ENCODE assay signal across 21 cellular contexts in genomic region chr10:86545097-86545496, GRCh38. TPM values are rescaled to one million over a fixed set of nuclear protein-coding genes. Genes with fewer than 3 reads are reported as not detected.
DNase-seq lines count a peak whose midpoint lies in the region.
"Had no signal": no experiment of that assay in that cellular context is flagged by ENCODE, and none has a peak within 500 bp of the region (broad histone marks: within the 10 kb centered on the region; RNA-seq: fewer than 3 reads in every experiment).

No MANE protein-coding gene starts in this region.

- DNase-seq in DMS 273 treated with DMSO at 0.1 percent for 48 hours (lab: John Stamatoyannopoulos, UW) (peak; percentile 32), MG63 (peak; percentile 59), NCI-H345 treated with DMSO at 0.1 percent for 48 hours (lab: John Stamatoyannopoulos, UW; ENCODE audit: unreplicated experiment) (peak; percentile 38), cerebellar cortex (ENCODE audit: low spot score) (peak; percentile 24), NCI-H187 (lab: John Stamatoyannopoulos, UW) (no peak)
- no peak for DNase-seq in activated naive CD4-positive, alpha-beta T cell treated with anti-CD3 and anti-CD28 coated beads for 36 hours
- DNase-seq in stimulated activated CD4-positive, alpha-beta T cell treated with anti-CD3 and anti-CD28 coated beads, Interleukin-4, amount 100 ng/mL, for 4 hours: no peak
- DNase-seq: activated CD4-positive, alpha-beta T cell treated with anti-CD3 and anti-CD28 coated beads for 1 hour; adrenal gland; CD8-positive, alpha-beta memory T cell; foreskin keratinocyte; hippocampal formation; islet precursor cell; lower lobe of right lung; occipital lobe; Peyer's patch; stimulated activated naive CD4-positive, alpha-beta T cell treated with Interleukin-2 at 50 U/mL for 16 hours; tibial artery had no signal

- H3K4me1 Mint-ChIP-seq in activated naive CD4-positive, alpha-beta T cell treated with anti-CD3 and anti-CD28 coated beads for 36 hours (ENCODE audit: low read depth): peaks cover under 1% of the 10 kb centered on the region
- H3K4me1 Mint-ChIP-seq: CD8-positive, alpha-beta memory T cell; IgD-negative memory B cell had no signal

- no peaks in the 10 kb centered on the region; the same call in 1 of the 2 replicates for H3K9me3 ChIP-seq in MG63
- H3K9me3 ChIP-seq: adrenal gland, lower lobe of right lung, Peyer's patch, tibial artery had no signal

- H3K4me3 Mint-ChIP-seq in activated naive CD4-positive, alpha-beta T cell treated with anti-CD3 and anti-CD28 coated beads for 36 hours: no peak overlapping the region
- H3K4me3 Mint-ChIP-seq: CD8-positive, alpha-beta memory T cell; dendritic cell treated with granulocyte-macrophage colony-stimulating factor and Interleukin-4, amounts not matched to agents 40 ng/mL and 50 ng/mL, for 4 days; IgD-negative memory B cell had no signal

- no peaks in the 10 kb centered on the region for H3K36me3 ChIP-seq in MG63
- H3K36me3 ChIP-seq: adrenal gland, lower lobe of right lung, Peyer's patch, tibial artery had no signal

- H3K27me3 Mint-ChIP-seq in activated naive CD4-positive, alpha-beta T cell treated with anti-CD3 and anti-CD28 coated beads for 36 hours (ENCODE audit: low read depth): no peaks in the 10 kb centered on the region
- H3K27me3 Mint-ChIP-seq: dendritic cell treated with granulocyte-macrophage colony-stimulating factor and Interleukin-4, amounts not matched to agents 40 ng/mL and 50 ng/mL, for 4 days; IgD-negative memory B cell had no signal

- peaks cover 3% of the 10 kb centered on the region for H3K9me3 Mint-ChIP-seq in activated naive CD4-positive, alpha-beta T cell treated with anti-CD3 and anti-CD28 coated beads for 36 hours
- H3K9me3 Mint-ChIP-seq: activated T-helper 2 cell treated with anti-CD3 and anti-CD28 coated beads, Interferon-gamma antibody, Interleukin-2, Interleukin-4, amounts not matched to agents 10 μg/mL and 5 μg/mL and 100 μg/mL, durations not matched to agents 14 hours and 24 hours and 36 hours; CD8-positive, alpha-beta memory T cell; dendritic cell treated with granulocyte-macrophage colony-stimulating factor and Interleukin-4, amounts not matched to agents 40 ng/mL and 50 ng/mL, for 4 days had no signal

- H3K27me3 ChIP-seq in MG63: no peaks in the 10 kb centered on the region
- H3K27me3 ChIP-seq: adrenal gland, Peyer's patch, tibial artery had no signal

- H3K36me3 Mint-ChIP-seq in activated naive CD4-positive, alpha-beta T cell treated with anti-CD3 and anti-CD28 coated beads for 36 hours (ENCODE audit: low read depth): no peaks in the 10 kb centered on the region
- H3K36me3 Mint-ChIP-seq: CD8-positive, alpha-beta memory T cell had no signal

- H3K4me3 ChIP-seq in MG63: no peak overlapping the region
- H3K4me3 ChIP-seq: adrenal gland, lower lobe of right lung, Peyer's patch, tibial artery had no signal

- CTCF ChIA-PET in activated naive CD4-positive, alpha-beta T cell treated with anti-CD3 and anti-CD28 coated beads for 36 hours (lab: Charles Lee): interaction anchor here (1.7 to 1.9 kb wide), 2 partner anchors 11 to 145 kb away, joined by 4 read pairs; no protein-coding TSS in a partner anchor

- intact Hi-C loops in activated naive CD4-positive, alpha-beta T cell treated with anti-CD3 and anti-CD28 coated beads for 36 hours (cut with micrococcal nuclease): no loop called here

- no peak overlapping the region for H3K27ac Mint-ChIP-seq in activated naive CD4-positive, alpha-beta T cell treated with anti-CD3 and anti-CD28 coated beads for 36 hours
- H3K27ac Mint-ChIP-seq: activated T-helper 2 cell treated with anti-CD3 and anti-CD28 coated beads, Interferon-gamma antibody, Interleukin-2, Interleukin-4, amounts not matched to agents 10 μg/mL and 5 μg/mL and 100 μg/mL, durations not matched to agents 14 hours and 24 hours and 36 hours; CD8-positive, alpha-beta memory T cell; dendritic cell treated with granulocyte-macrophage colony-stimulating factor and Interleukin-4, amounts not matched to agents 40 ng/mL and 50 ng/mL, for 4 days had no signal

RNA-seq across cellular contexts. Expression of gene WAPL, which starts 23.5 kb away (rescaled TPM):
- 15.4 and 33.7 TPM in 2 replicates for total RNA-seq in MG63 (2014; rRNA removed; shearing (Covaris generic); ENCODE audit: low replicate concordance)
- total RNA-seq in activated naive CD4-positive, alpha-beta T cell treated with anti-CD3 and anti-CD28 coated beads for 36 hours: 10 to 100 TPM; 30.2 to 33.5 TPM

Comparison
In these comparisons a context has a peak if more than half of its experiments do, and no peak if none do; other contexts are left out.
1. DNase-seq: peak in DMS 273 treated with DMSO at 0.1 percent for 48 hours (single experiment), MG63 (single experiment), NCI-H345 treated with DMSO at 0.1 percent for 48 hours (single experiment) and cerebellar cortex (single experiment); none in activated naive CD4-positive, alpha-beta T cell treated with anti-CD3 and anti-CD28 coated beads for 36 hours (single experiment), NCI-H187 (0 of 2) and stimulated activated CD4-positive, alpha-beta T cell treated with anti-CD3 and anti-CD28 coated beads, Interleukin-4, amount 100 ng/mL, for 4 hours (0 of 2).